ENCODE assay signal across 1 cellular context in the genomic region with DNA sequence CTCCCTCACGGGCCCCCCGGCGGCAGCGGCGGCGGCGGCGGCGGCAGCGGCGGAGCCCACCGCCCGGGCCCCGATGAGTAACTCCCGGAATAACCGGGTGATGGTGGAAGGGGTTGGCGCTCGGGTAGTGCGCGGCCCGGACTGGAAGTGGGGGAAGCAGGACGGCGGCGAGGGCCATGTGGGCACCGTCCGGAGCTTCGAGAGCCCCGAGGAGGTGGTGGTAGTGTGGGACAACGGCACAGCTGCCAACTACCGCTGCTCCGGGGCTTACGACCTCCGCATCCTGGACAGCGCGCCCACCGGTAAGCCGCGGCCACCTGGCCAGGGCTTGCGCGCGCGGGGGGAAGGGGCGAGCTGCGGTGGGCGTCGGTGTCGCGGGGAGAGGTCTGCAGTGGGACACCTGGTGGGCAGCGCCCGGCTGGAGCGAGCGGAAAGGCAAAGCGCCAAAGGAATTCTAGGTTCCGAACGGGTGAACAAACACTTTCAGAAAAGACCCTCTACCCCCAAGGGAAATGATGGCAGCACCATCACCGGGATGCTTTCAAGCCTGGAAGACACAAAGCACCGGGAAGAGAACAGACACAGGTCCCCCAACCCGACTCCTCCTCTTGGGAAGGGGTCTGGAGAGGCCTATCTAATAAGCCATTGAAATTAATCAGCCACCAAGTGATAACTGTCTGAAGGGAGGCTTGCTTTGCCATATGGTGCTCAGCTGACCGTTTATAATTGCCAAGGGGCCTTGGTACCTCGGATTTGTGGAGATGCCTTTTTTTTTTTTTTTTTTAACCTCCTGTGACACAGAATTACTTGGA.
TF ChIP-seq lines count a peak whose summit lies in the region.

No MANE protein-coding gene starts in this region.

TF ChIP-seq in HepG2, 621 proteins besides CTCF, POLR2A, EP300 and RAD21 (continued from another document and continues in another):
- TF ChIP-seq, protein P1, sequence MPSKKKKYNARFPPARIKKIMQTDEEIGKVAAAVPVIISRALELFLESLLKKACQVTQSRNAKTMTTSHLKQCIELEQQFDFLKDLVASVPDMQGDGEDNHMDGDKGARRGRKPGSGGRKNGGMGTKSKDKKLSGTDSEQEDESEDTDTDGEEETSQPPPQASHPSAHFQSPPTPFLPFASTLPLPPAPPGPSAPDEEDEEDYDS (CRISPR knock-in tag; IDR thresholded peaks at IDR 0.05), result no peak
- TF ChIP-seq ZFX (CRISPR knock-in tag; IDR thresholded peaks at IDR 0.05; ENCODE audit: low read depth) (no peak), KLF15 (CRISPR knock-in tag; IDR thresholded peaks at IDR 0.05; ENCODE audit: borderline replicate concordance) (no peak), NCOR1 (IDR thresholded peaks at IDR 0.05; ENCODE audit: borderline replicate concordance, low read length) (no peak), ZNF329 (CRISPR knock-in tag; IDR thresholded peaks at IDR 0.05; ENCODE audit: low read depth) (no peak), ZNF274 (CRISPR knock-in tag; IDR thresholded peaks at IDR 0.05) (peak; percentile 36; the same call in 1 of the 2 replicates), MTF2 (CRISPR knock-in tag; IDR thresholded peaks at IDR 0.05; ENCODE audit: borderline replicate concordance) (no peak), ZNF180 (CRISPR knock-in tag; IDR thresholded peaks at IDR 0.05; ENCODE audit: borderline replicate concordance, low read depth) (no peak), ELF4 (CRISPR knock-in tag; IDR thresholded peaks at IDR 0.05; ENCODE audit: borderline replicate concordance) (no peak), KAT7 (CRISPR knock-in tag; IDR thresholded peaks at IDR 0.05; ENCODE audit: borderline replicate concordance) (no peak), ZNF33B (CRISPR knock-in tag; IDR thresholded peaks at IDR 0.05) (no peak), ZNF589 (CRISPR knock-in tag; conservative IDR thresholded peaks at IDR 0.05) (no peak), MED13 (CRISPR knock-in tag; IDR thresholded peaks at IDR 0.05) (no peak), RFXANK (CRISPR knock-in tag; IDR thresholded peaks at IDR 0.05) (no peak), JARID2 (CRISPR knock-in tag; IDR thresholded peaks at IDR 0.05; ENCODE audit: insufficient replicate concordance) (no peak), ZNF563 (CRISPR knock-in tag; IDR thresholded peaks at IDR 0.05) (0 out of 2 replicates have a peak, but pooled peaks have one; percentile 28)
- TF ChIP-seq, protein P2, sequence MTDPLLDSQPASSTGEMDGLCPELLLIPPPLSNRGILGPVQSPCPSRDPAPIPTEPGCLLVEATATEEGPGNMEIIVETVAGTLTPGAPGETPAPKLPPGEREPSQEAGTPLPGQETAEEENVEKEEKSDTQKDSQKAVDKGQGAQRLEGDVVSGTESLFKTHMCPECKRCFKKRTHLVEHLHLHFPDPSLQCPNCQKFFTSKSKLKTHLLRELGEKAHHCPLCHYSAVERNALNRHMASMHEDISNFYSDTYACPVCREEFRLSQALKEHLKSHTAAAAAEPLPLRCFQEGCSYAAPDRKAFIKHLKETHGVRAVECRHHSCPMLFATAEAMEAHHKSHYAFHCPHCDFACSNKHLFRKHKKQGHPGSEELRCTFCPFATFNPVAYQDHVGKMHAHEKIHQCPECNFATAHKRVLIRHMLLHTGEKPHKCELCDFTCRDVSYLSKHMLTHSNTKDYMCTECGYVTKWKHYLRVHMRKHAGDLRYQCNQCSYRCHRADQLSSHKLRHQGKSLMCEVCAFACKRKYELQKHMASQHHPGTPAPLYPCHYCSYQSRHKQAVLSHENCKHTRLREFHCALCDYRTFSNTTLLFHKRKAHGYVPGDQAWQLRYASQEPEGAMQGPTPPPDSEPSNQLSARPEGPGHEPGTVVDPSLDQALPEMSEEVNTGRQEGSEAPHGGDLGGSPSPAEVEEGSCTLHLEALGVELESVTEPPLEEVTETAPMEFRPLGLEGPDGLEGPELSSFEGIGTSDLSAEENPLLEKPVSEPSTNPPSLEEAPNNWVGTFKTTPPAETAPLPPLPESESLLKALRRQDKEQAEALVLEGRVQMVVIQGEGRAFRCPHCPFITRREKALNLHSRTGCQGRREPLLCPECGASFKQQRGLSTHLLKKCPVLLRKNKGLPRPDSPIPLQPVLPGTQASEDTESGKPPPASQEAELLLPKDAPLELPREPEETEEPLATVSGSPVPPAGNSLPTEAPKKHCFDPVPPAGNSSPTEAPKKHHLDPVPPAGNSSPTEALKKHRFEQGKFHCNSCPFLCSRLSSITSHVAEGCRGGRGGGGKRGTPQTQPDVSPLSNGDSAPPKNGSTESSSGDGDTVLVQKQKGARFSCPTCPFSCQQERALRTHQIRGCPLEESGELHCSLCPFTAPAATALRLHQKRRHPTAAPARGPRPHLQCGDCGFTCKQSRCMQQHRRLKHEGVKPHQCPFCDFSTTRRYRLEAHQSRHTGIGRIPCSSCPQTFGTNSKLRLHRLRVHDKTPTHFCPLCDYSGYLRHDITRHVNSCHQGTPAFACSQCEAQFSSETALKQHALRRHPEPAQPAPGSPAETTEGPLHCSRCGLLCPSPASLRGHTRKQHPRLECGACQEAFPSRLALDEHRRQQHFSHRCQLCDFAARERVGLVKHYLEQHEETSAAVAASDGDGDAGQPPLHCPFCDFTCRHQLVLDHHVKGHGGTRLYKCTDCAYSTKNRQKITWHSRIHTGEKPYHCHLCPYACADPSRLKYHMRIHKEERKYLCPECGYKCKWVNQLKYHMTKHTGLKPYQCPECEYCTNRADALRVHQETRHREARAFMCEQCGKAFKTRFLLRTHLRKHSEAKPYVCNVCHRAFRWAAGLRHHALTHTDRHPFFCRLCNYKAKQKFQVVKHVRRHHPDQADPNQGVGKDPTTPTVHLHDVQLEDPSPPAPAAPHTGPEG (CRISPR knock-in tag; IDR thresholded peaks at IDR 0.05), result no peak
- TF ChIP-seq, protein P3, sequence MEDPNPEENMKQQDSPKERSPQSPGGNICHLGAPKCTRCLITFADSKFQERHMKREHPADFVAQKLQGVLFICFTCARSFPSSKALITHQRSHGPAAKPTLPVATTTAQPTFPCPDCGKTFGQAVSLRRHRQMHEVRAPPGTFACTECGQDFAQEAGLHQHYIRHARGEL (CRISPR knock-in tag; IDR thresholded peaks at IDR 0.05), result peak; percentile 71; the same call in 1 of the 2 replicates
- TF ChIP-seq, protein P4, sequence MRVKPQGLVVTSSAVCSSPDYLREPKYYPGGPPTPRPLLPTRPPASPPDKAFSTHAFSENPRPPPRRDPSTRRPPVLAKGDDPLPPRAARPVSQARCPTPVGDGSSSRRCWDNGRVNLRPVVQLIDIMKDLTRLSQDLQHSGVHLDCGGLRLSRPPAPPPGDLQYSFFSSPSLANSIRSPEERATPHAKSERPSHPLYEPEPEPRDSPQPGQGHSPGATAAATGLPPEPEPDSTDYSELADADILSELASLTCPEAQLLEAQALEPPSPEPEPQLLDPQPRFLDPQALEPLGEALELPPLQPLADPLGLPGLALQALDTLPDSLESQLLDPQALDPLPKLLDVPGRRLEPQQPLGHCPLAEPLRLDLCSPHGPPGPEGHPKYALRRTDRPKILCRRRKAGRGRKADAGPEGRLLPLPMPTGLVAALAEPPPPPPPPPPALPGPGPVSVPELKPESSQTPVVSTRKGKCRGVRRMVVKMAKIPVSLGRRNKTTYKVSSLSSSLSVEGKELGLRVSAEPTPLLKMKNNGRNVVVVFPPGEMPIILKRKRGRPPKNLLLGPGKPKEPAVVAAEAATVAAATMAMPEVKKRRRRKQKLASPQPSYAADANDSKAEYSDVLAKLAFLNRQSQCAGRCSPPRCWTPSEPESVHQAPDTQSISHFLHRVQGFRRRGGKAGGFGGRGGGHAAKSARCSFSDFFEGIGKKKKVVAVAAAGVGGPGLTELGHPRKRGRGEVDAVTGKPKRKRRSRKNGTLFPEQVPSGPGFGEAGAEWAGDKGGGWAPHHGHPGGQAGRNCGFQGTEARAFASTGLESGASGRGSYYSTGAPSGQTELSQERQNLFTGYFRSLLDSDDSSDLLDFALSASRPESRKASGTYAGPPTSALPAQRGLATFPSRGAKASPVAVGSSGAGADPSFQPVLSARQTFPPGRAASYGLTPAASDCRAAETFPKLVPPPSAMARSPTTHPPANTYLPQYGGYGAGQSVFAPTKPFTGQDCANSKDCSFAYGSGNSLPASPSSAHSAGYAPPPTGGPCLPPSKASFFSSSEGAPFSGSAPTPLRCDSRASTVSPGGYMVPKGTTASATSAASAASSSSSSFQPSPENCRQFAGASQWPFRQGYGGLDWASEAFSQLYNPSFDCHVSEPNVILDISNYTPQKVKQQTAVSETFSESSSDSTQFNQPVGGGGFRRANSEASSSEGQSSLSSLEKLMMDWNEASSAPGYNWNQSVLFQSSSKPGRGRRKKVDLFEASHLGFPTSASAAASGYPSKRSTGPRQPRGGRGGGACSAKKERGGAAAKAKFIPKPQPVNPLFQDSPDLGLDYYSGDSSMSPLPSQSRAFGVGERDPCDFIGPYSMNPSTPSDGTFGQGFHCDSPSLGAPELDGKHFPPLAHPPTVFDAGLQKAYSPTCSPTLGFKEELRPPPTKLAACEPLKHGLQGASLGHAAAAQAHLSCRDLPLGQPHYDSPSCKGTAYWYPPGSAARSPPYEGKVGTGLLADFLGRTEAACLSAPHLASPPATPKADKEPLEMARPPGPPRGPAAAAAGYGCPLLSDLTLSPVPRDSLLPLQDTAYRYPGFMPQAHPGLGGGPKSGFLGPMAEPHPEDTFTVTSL (CRISPR knock-in tag; IDR thresholded peaks at IDR 0.05; ENCODE audit: borderline replicate concordance), result no peak
- TF ChIP-seq, protein P5, sequence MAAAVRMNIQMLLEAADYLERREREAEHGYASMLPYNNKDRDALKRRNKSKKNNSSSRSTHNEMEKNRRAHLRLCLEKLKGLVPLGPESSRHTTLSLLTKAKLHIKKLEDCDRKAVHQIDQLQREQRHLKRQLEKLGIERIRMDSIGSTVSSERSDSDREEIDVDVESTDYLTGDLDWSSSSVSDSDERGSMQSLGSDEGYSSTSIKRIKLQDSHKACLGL (CRISPR knock-in tag; IDR thresholded peaks at IDR 0.05), result peak; percentile 57; the same call in 1 of the 2 replicates
- TF ChIP-seq, protein P6, sequence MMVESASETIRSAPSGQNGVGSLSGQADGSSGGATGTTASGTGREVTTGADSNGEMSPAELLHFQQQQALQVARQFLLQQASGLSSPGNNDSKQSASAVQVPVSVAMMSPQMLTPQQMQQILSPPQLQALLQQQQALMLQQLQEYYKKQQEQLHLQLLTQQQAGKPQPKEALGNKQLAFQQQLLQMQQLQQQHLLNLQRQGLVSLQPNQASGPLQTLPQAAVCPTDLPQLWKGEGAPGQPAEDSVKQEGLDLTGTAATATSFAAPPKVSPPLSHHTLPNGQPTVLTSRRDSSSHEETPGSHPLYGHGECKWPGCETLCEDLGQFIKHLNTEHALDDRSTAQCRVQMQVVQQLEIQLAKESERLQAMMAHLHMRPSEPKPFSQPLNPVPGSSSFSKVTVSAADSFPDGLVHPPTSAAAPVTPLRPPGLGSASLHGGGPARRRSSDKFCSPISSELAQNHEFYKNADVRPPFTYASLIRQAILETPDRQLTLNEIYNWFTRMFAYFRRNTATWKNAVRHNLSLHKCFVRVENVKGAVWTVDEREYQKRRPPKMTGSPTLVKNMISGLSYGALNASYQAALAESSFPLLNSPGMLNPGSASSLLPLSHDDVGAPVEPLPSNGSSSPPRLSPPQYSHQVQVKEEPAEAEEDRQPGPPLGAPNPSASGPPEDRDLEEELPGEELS (CRISPR knock-in tag; IDR thresholded peaks at IDR 0.05), result no peak
- TF ChIP-seq, protein P7, sequence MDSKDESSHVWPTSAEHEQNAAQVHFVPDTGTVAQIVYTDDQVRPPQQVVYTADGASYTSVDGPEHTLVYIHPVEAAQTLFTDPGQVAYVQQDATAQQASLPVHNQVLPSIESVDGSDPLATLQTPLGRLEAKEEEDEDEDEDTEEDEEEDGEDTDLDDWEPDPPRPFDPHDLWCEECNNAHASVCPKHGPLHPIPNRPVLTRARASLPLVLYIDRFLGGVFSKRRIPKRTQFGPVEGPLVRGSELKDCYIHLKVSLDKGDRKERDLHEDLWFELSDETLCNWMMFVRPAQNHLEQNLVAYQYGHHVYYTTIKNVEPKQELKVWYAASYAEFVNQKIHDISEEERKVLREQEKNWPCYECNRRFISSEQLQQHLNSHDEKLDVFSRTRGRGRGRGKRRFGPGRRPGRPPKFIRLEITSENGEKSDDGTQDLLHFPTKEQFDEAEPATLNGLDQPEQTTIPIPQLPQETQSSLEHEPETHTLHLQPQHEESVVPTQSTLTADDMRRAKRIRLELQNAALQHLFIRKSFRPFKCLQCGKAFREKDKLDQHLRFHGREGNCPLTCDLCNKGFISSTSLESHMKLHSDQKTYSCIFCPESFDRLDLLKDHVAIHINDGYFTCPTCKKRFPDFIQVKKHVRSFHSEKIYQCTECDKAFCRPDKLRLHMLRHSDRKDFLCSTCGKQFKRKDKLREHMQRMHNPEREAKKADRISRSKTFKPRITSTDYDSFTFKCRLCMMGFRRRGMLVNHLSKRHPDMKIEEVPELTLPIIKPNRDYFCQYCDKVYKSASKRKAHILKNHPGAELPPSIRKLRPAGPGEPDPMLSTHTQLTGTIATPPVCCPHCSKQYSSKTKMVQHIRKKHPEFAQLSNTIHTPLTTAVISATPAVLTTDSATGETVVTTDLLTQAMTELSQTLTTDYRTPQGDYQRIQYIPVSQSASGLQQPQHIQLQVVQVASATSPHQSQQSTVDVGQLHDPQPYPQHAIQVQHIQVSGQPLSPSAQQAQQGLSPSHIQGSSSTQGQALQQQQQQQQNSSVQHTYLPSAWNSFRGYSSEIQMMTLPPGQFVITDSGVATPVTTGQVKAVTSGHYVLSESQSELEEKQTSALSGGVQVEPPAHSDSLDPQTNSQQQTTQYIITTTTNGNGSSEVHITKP (CRISPR knock-in tag; IDR thresholded peaks at IDR 0.05; ENCODE audit: low read depth), result no peak
- TF ChIP-seq, protein P8, sequence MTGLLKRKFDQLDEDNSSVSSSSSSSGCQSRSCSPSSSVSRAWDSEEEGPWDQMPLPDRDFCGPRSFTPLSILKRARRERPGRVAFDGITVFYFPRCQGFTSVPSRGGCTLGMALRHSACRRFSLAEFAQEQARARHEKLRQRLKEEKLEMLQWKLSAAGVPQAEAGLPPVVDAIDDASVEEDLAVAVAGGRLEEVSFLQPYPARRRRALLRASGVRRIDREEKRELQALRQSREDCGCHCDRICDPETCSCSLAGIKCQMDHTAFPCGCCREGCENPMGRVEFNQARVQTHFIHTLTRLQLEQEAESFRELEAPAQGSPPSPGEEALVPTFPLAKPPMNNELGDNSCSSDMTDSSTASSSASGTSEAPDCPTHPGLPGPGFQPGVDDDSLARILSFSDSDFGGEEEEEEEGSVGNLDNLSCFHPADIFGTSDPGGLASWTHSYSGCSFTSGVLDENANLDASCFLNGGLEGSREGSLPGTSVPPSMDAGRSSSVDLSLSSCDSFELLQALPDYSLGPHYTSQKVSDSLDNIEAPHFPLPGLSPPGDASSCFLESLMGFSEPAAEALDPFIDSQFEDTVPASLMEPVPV (CRISPR knock-in tag; IDR thresholded peaks at IDR 0.05), result no peak
